1 cellular context compared by ENCODE assay signal in genomic region chr15:90265271-90266060, GRCh38.
TF ChIP-seq lines count a peak whose summit lies in the region.

Gene NGRN (plus strand): TSS chr15:90265672. CDS start chr15:90265713, 41 bp downstream.

TF ChIP-seq in HepG2, 621 proteins besides CTCF, POLR2A, EP300 and RAD21 (continued from another document and continues in another):
- TF ChIP-seq, protein P1, sequence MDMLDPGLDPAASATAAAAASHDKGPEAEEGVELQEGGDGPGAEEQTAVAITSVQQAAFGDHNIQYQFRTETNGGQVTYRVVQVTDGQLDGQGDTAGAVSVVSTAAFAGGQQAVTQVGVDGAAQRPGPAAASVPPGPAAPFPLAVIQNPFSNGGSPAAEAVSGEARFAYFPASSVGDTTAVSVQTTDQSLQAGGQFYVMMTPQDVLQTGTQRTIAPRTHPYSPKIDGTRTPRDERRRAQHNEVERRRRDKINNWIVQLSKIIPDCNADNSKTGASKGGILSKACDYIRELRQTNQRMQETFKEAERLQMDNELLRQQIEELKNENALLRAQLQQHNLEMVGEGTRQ (IDR thresholded peaks at IDR 0.05; ENCODE audit: low read depth, low read length), result no peak
- TF ChIP-seq, protein P1 (CRISPR knock-in tag; IDR thresholded peaks at IDR 0.05; ENCODE audit: borderline replicate concordance), result no peak
- TF ChIP-seq HMG20A (CRISPR knock-in tag; IDR thresholded peaks at IDR 0.05; ENCODE audit: borderline replicate concordance) (no peak), MTA1 (CRISPR knock-in tag; IDR thresholded peaks at IDR 0.05; ENCODE audit: borderline replicate concordance) (0 out of 2 replicates have a peak, but pooled peaks have one; percentile 32), ZNF3 (CRISPR knock-in tag; IDR thresholded peaks at IDR 0.05) (no peak), ZBTB1 (CRISPR knock-in tag; IDR thresholded peaks at IDR 0.05; ENCODE audit: borderline replicate concordance) (no peak), AHR (CRISPR knock-in tag; IDR thresholded peaks at IDR 0.05) (peak; percentile 71), NFIC (IDR thresholded peaks at IDR 0.05; ENCODE audit: low read length) (0 out of 2 replicates have a peak, but pooled peaks have one; percentile 0), ZNF660 (CRISPR knock-in tag; IDR thresholded peaks at IDR 0.05; ENCODE audit: borderline replicate concordance, low read depth) (no peak), NBN (conservative IDR thresholded peaks at IDR 0.05) (no peak), ZFP62 (CRISPR knock-in tag; IDR thresholded peaks at IDR 0.05) (no peak), ZNF740 (CRISPR knock-in tag; IDR thresholded peaks at IDR 0.05) (no peak), KDM5B (CRISPR knock-in tag; IDR thresholded peaks at IDR 0.05; ENCODE audit: borderline replicate concordance) (peak; percentile 89; the same call in 1 of the 2 replicates), CHD4 (IDR thresholded peaks at IDR 0.05; ENCODE audit: borderline replicate concordance, low read length) (no peak), CREB1 (IDR thresholded peaks at IDR 0.05) (peak; percentile 47; the same call in 1 of the 2 replicates), CREB1 (CRISPR knock-in tag; IDR thresholded peaks at IDR 0.05) (no peak), ZNF142 (CRISPR knock-in tag; IDR thresholded peaks at IDR 0.05) (peak; percentile 24; the same call in 1 of the 2 replicates), PAX8 (CRISPR knock-in tag; IDR thresholded peaks at IDR 0.05; ENCODE audit: borderline replicate concordance) (0 out of 2 replicates have a peak, but pooled peaks have one; percentile 70), DZIP1 (CRISPR knock-in tag; IDR thresholded peaks at IDR 0.05) (peak; percentile 76; the same call in 1 of the 2 replicates), MATR3 (CRISPR knock-in tag; IDR thresholded peaks at IDR 0.05) (no peak), ZNF891 (CRISPR knock-in tag; IDR thresholded peaks at IDR 0.05) (peak; percentile 82; the same call in 1 of the 2 replicates), ZNF280B (CRISPR knock-in tag; IDR thresholded peaks at IDR 0.05; ENCODE audit: borderline replicate concordance) (peak; percentile 57; the same call in 1 of the 2 replicates), LCORL (IDR thresholded peaks at IDR 0.05) (no peak), LCORL (CRISPR knock-in tag; IDR thresholded peaks at IDR 0.05) (peak; percentile 44; the same call in 1 of the 2 replicates), MIER2 (CRISPR knock-in tag; IDR thresholded peaks at IDR 0.05) (no peak; the same call in 1 of the 2 replicates), ZNF251 (CRISPR knock-in tag; IDR thresholded peaks at IDR 0.05) (no peak), THAP11 (CRISPR knock-in tag; IDR thresholded peaks at IDR 0.05) (peak; percentile 89), ZNF772 (CRISPR knock-in tag; IDR thresholded peaks at IDR 0.05) (peak; percentile 56; the same call in 1 of the 2 replicates), IKZF1 (IDR thresholded peaks at IDR 0.05) (no peak), GABPA (IDR thresholded peaks at IDR 0.05; ENCODE audit: low read depth, low read length) (peak; percentile 91), GABPA (CRISPR knock-in tag; IDR thresholded peaks at IDR 0.05; ENCODE audit: low read depth) (peak; percentile 97), DPF2 (CRISPR knock-in tag; IDR thresholded peaks at IDR 0.05; ENCODE audit: borderline replicate concordance, low read depth) (no peak), KMT2B (CRISPR knock-in tag; IDR thresholded peaks at IDR 0.05) (peak; percentile 89), IRF1 (CRISPR knock-in tag; IDR thresholded peaks at IDR 0.05; ENCODE audit: low read depth) (no peak; the same call in 1 of the 2 replicates), GZF1 (CRISPR knock-in tag; IDR thresholded peaks at IDR 0.05) (no peak; the same call in 1 of the 2 replicates), RARG (CRISPR knock-in tag; IDR thresholded peaks at IDR 0.05; ENCODE audit: low read depth) (no peak), GATAD1 (CRISPR knock-in tag; IDR thresholded peaks at IDR 0.05) (peak; percentile 91), ZNF224 (CRISPR knock-in tag; IDR thresholded peaks at IDR 0.05) (no peak; the same call in 1 of the 2 replicates)
- TF ChIP-seq, protein P2, sequence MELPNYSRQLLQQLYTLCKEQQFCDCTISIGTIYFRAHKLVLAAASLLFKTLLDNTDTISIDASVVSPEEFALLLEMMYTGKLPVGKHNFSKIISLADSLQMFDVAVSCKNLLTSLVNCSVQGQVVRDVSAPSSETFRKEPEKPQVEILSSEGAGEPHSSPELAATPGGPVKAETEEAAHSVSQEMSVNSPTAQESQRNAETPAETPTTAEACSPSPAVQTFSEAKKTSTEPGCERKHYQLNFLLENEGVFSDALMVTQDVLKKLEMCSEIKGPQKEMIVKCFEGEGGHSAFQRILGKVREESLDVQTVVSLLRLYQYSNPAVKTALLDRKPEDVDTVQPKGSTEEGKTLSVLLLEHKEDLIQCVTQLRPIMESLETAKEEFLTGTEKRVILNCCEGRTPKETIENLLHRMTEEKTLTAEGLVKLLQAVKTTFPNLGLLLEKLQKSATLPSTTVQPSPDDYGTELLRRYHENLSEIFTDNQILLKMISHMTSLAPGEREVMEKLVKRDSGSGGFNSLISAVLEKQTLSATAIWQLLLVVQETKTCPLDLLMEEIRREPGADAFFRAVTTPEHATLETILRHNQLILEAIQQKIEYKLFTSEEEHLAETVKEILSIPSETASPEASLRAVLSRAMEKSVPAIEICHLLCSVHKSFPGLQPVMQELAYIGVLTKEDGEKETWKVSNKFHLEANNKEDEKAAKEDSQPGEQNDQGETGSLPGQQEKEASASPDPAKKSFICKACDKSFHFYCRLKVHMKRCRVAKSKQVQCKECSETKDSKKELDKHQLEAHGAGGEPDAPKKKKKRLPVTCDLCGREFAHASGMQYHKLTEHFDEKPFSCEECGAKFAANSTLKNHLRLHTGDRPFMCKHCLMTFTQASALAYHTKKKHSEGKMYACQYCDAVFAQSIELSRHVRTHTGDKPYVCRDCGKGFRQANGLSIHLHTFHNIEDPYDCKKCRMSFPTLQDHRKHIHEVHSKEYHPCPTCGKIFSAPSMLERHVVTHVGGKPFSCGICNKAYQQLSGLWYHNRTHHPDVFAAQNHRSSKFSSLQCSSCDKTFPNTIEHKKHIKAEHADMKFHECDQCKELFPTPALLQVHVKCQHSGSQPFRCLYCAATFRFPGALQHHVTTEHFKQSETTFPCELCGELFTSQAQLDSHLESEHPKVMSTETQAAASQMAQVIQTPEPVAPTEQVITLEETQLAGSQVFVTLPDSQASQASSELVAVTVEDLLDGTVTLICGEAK (IDR thresholded peaks at IDR 0.05), result peak; percentile 74
- TF ChIP-seq, protein P2 (CRISPR knock-in tag; IDR thresholded peaks at IDR 0.05), result peak; percentile 85
